35 cellular contexts compared by ENCODE assay signal in the genomic region with DNA sequence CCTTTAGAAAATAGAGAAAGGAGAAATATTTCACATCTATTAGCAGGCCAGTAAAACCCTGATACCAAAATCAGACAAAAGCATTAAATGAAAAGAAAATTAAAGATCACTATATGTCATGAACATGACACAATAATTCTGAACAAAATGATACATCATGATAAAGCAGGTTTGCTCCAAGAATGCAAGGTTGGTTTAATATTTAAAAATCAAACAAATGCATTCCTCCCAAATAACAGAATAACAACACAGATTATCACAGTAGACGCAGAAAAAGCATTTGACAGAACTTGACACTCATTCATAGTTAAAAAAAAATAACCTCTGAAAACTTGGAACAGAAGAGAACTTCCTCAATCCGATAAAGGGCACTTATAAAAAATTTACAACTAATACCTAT.
"Had no signal": no experiment of that assay in that cellular context is flagged by ENCODE, and none has a peak within 500 bp of the region (broad histone marks: within the 10 kb centered on the region; RNA-seq: fewer than 3 reads in every experiment).

No MANE protein-coding gene starts in this region.

- H3K27me3 ChIP-seq: MG63 had no signal

- H3K4me3 ChIP-seq: MG63 had no signal

- H3K36me3 ChIP-seq: MG63 had no signal

- DNase-seq: Karpas-422, Kasumi-1, MG63, MM.1S, MV-4-11, NCI-H1048, NCI-H1092, NCI-H1092 treated with DMSO at 0.1 percent for 48 hours, NCI-H1105, NCI-H1105 treated with DMSO at 0.1 percent for 48 hours, NCI-H1417, NCI-H1417 treated with DMSO at 0.1 percent for 48 hours, NCI-H1436, NCI-H1436 treated with DMSO at 0.1 percent for 48 hours, NCI-H146, NCI-H1694, NCI-H1694 treated with DMSO at 0.1 percent for 48 hours, NCI-H187, NCI-H187 treated with DMSO at 0.1 percent for 48 hours, NCI-H1930, NCI-H2029, NCI-H2029 treated with DMSO at 0.1 percent for 48 hours, NCI-H2081, NCI-H2081 treated with DMSO at 0.1 percent for 48 hours, NCI-H2107, NCI-H2171, NCI-H2171 treated with DMSO at 0.1 percent for 48 hours, NCI-H2227 treated with DMSO at 0.1 percent for 48 hours, NCI-H226, NCI-H345, NCI-H446, NCI-H446 treated with DMSO at 0.1 percent for 48 hours, NCI-H510A, NCI-H510A treated with DMSO at 0.1 percent for 48 hours, NCI-H524 had no signal
